ENCODE assay signal across 12 cellular contexts in genomic region chr5:96440185-96440538, GRCh38. TPM values are rescaled to one million over a fixed set of nuclear protein-coding genes. Genes with fewer than 3 reads are reported as not detected.
DNase-seq lines count a peak whose midpoint lies in the region; ATAC-seq and TF ChIP-seq lines count a peak whose summit lies in the region.
"Had no signal": no experiment of that assay in that cellular context is flagged by ENCODE, and none has a peak within 500 bp of the region (broad histone marks: within the 10 kb centered on the region; RNA-seq: fewer than 3 reads in every experiment).

No MANE protein-coding gene starts in this region.

- 73 to 75% methylated on average over 2 of the region's 2 CpGs for WGBS in lower leg skin, 2 donors

- H3K4me3 ChIP-seq in lower leg skin (ENCODE audit: low read depth, poor library complexity, severe bottlenecking) = no peak overlapping the region

- peak; percentile 11 for ATAC-seq in GM18499 (IDR thresholded peaks at IDR 0.05; ENCODE audit: insufficient read depth, unreplicated experiment)
- ATAC-seq in GM19463 (IDR thresholded peaks at IDR 0.05; ENCODE audit: unreplicated experiment) = peak; percentile 17
- ATAC-seq in HG02884 (IDR thresholded peaks at IDR 0.05; ENCODE audit: unreplicated experiment) = peak; percentile 30
- peak; percentile 9 for ATAC-seq in HG03558 (IDR thresholded peaks at IDR 0.05; ENCODE audit: extremely low read depth, unreplicated experiment)
- ATAC-seq: activated T-cell treated with anti-CD3 and anti-CD28 coated beads, Interleukin-2, amount 50 U/mL, for 72 hours had no signal

- TF ChIP-seq CTCF in lower leg skin (IDR thresholded peaks at IDR 0.05) = no peak

- intact Hi-C loops in lower leg skin (cut with DNase I; ENCODE audit: low total_unique reads) = no loop called here

- no peak for TF ChIP-seq POLR2A in lower leg skin (IDR thresholded peaks at IDR 0.05)

- DNase-seq in AG08396 (ENCODE audit: low spot score) (no peak), NCI-H1105 (lab: John Stamatoyannopoulos, UW) (no peak), lower leg skin (ENCODE audit: low spot score in 2 of 2) (no peak)
- DNase-seq in effector CD8-positive, alpha-beta T cell (lab: John Stamatoyannopoulos, UW) = no peak
- DNase-seq: activated T-cell treated with anti-CD3 and anti-CD28 coated beads, Interleukin-2, amount 50 U/mL, for 72 hours; H9; midbrain; stimulated activated CD4-positive, alpha-beta T cell treated with anti-CD3 and anti-CD28 coated beads, Interleukin-4, amount 100 ng/mL, for 24 hours had no signal

RNA-seq across cellular contexts. Expression of gene PCSK1, which starts 7.1 kb away (rescaled TPM):
- 1 to 10 TPM in 2 of 4 donors, under 1 TPM in 1, not detected in 1; 0.65 to 1.4 (median 1.2) TPM for total RNA-seq in lower leg skin
- total RNA-seq: activated T-cell treated with anti-CD3 and anti-CD28 coated beads, Interleukin-2, amount 50 U/mL, for 72 hours had no signal
